In genomic region chr1:48775817-48776399, GRCh38 we compare ENCODE assay signal across 7 cellular contexts. TPM values are rescaled to one million over a fixed set of nuclear protein-coding genes. Genes with fewer than 3 reads are reported as not detected.
DNase-seq lines count a peak whose midpoint lies in the region; ATAC-seq and TF ChIP-seq lines count a peak whose summit lies in the region.

No MANE protein-coding gene starts in this region.

- H3K4me3 Mint-ChIP-seq in T-cell, result peak overlapping the region; percentile 85 to 88 (median 86)

- no peak for TF ChIP-seq CTCF in GM20000 (IDR thresholded peaks at IDR 0.05; ENCODE audit: extremely low read depth, missing control alignments)

- H3K4me1 ChIP-seq in right cardiac atrium (ENCODE audit: control insufficient read depth, insufficient read depth, low read length) (peaks cover 8% of the 10 kb centered on the region), skeletal muscle satellite cell (ENCODE audit: control insufficient read depth, insufficient read depth, low read length) (no peaks in the 10 kb centered on the region)

- CTCF ChIA-PET in T-cell (lab: Charles Lee) (no interaction called here), HEK293T (lab: Yijun Ruan, JAX) (no interaction called here)

- H3K9me3 ChIP-seq in right cardiac atrium (ENCODE audit: control insufficient read depth, low read length), result no peaks in the 10 kb centered on the region
- no peaks in the 10 kb centered on the region for H3K9me3 ChIP-seq in skeletal muscle satellite cell (replicated peaks; ENCODE audit: low read length)

- H3K27ac Mint-ChIP-seq in T-cell, result peak overlapping the region; percentile 80 to 89

- peaks cover 0 to 19% of the 10 kb centered on the region in 2 donors for H3K27me3 Mint-ChIP-seq in T-cell

- intact Hi-C loops in right cardiac atrium (cut with DNase I), result no loop called here

- H3K4me3 ChIP-seq in right cardiac atrium (ENCODE audit: low read length), result peak overlapping the region; percentile 96
- peak overlapping the region; percentile 68 for H3K4me3 ChIP-seq in skeletal muscle satellite cell (ENCODE audit: low read length)

- DNase-seq in T-cell, result no peak
- no peak for DNase-seq in right cardiac atrium
- no peak for DNase-seq in GM20000 (ENCODE audit: low spot score)
- no peak for DNase-seq in HEK293T (ENCODE audit: extremely low spot score)

- ATAC-seq in GM19372 (IDR thresholded peaks at IDR 0.05; ENCODE audit: low read depth, unreplicated experiment), result peak; percentile 18
- ATAC-seq in T-cell (replicated peaks in 1 of 4), result no peak
- peak in 1 of 2 donors; percentile 39 for ATAC-seq in right cardiac atrium
- ATAC-seq in GM19455 (IDR thresholded peaks at IDR 0.05; ENCODE audit: unreplicated experiment), result no peak

- POLR2A ChIA-PET in T-cell (lab: Charles Lee) (no interaction called here), HEK293T (lab: Yijun Ruan, JAX) (interaction anchor here (0.8 kb wide), 1 partner anchor 11 kb away, joined by 4 read pairs; no protein-coding TSS in a partner anchor)

- peaks cover 4% of the 10 kb centered on the region for H3K36me3 Mint-ChIP-seq in T-cell

- H3K9ac ChIP-seq in skeletal muscle satellite cell (ENCODE audit: low read depth, low read length), result no peak overlapping the region

- H3K4me2 ChIP-seq in skeletal muscle satellite cell (ENCODE audit: low read length), result peak overlapping the region; percentile 85

- H3K36me3 ChIP-seq in skeletal muscle satellite cell (ENCODE audit: insufficient read depth, low read length), result no peaks in the 10 kb centered on the region

- no peaks in the 10 kb centered on the region for H3K27me3 ChIP-seq in right cardiac atrium (ENCODE audit: control insufficient read depth, insufficient read depth)
- peaks cover 16% of the 10 kb centered on the region for H3K27me3 ChIP-seq in skeletal muscle satellite cell (ENCODE audit: control insufficient read depth, insufficient read depth, low read length)

- 4% methylated on average over 8 of the region's 8 CpGs for WGBS in right cardiac atrium

- H3K27ac ChIP-seq in right cardiac atrium (ENCODE audit: low read length), result no peak overlapping the region

- H3K9me3 Mint-ChIP-seq in T-cell, result no peaks in the 10 kb centered on the region

- H3K4me1 Mint-ChIP-seq in T-cell, result peaks cover 33 to 61% (median 47%) of the 10 kb centered on the region in 3 donors

TF ChIP-seq in HEK293T, 16 proteins besides CTCF, POLR2A, EP300 and RAD21:
- no peak for TF ChIP-seq L3MBTL2 (conservative IDR thresholded peaks at IDR 0.05)
- TF ChIP-seq, protein P1, sequence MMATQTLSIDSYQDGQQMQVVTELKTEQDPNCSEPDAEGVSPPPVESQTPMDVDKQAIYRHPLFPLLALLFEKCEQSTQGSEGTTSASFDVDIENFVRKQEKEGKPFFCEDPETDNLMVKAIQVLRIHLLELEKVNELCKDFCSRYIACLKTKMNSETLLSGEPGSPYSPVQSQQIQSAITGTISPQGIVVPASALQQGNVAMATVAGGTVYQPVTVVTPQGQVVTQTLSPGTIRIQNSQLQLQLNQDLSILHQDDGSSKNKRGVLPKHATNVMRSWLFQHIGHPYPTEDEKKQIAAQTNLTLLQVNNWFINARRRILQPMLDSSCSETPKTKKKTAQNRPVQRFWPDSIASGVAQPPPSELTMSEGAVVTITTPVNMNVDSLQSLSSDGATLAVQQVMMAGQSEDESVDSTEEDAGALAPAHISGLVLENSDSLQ (IDR thresholded peaks at IDR 0.05), result no peak
- no peak for TF ChIP-seq TARDBP (IDR thresholded peaks at IDR 0.05)
- TF ChIP-seq FOXK2 (IDR thresholded peaks at IDR 0.05), result no peak
- TF ChIP-seq FOXM1 (IDR thresholded peaks at IDR 0.05; ENCODE audit: borderline replicate concordance), result no peak
- TF ChIP-seq ARNT (IDR thresholded peaks at IDR 0.05), result no peak
- no peak for TF ChIP-seq FOXA1 (IDR thresholded peaks at IDR 0.05)
- no peak for TF ChIP-seq ZNF384 (IDR thresholded peaks at IDR 0.05)
- TF ChIP-seq HDGF (IDR thresholded peaks at IDR 0.05; ENCODE audit: borderline replicate concordance), result no peak
- TF ChIP-seq ELF4 (IDR thresholded peaks at IDR 0.05), result no peak
- no peak for TF ChIP-seq BHLHE40 (IDR thresholded peaks at IDR 0.05; ENCODE audit: borderline replicate concordance)
- no peak for TF ChIP-seq LEF1 (IDR thresholded peaks at IDR 0.05; ENCODE audit: borderline replicate concordance)
- TF ChIP-seq NFRKB (IDR thresholded peaks at IDR 0.05), result no peak
- TF ChIP-seq SUZ12 (IDR thresholded peaks at IDR 0.05), result no peak
- TF ChIP-seq CTBP1 (IDR thresholded peaks at IDR 0.05; ENCODE audit: borderline replicate concordance), result no peak
- TF ChIP-seq SP1 (IDR thresholded peaks at IDR 0.05), result no peak

RNA-seq across cellular contexts. Expression of gene BEND5, which starts 0.8 kb away (rescaled TPM):
- total RNA-seq in T-cell (1 to 10 TPM; 3.3 to 7.9 (median 5.6) TPM), right cardiac atrium (1 to 10 TPM; 4.0 to 7.9 (median 5.1) TPM)
- 3.8 TPM for polyA plus RNA-seq in right cardiac atrium
- total RNA-seq in skeletal muscle satellite cell (2012; rRNA removed), result 0.22 and 0.51 TPM in 2 replicates
